Comparison of ENCODE assay signal across 27 cellular contexts in the genomic region with DNA sequence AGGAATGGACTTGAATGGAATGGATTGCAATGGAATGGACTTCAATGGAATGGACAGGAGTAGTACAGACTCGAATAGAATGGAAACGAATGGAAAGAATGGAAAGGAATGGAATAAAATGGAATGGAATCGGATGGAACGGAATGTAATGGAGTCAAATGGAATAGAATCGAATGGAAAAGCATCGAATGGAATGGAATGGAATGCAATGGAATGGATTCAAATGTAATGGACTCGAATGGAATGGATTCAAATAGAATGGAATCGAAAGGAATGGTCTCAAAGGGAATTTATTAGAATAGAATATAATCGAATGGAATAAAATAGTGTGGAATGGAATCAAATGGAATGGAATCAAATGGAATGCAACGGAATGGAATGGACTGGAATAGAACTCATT.
DNase-seq lines count a peak whose midpoint lies in the region; TF ChIP-seq lines count a peak whose summit lies in the region.
"Had no signal": no experiment of that assay in that cellular context is flagged by ENCODE, and none has a peak within 500 bp of the region (broad histone marks: within the 10 kb centered on the region; RNA-seq: fewer than 3 reads in every experiment).

No MANE protein-coding gene starts in this region.

- no peaks in the 10 kb centered on the region for H3K36me3 Mint-ChIP-seq in endodermal cell (ENCODE audit: low read depth)
- H3K36me3 Mint-ChIP-seq: activated naive CD8-positive, alpha-beta T cell; CD4-positive, alpha-beta memory T cell; T-cell had no signal

- no peaks in the 10 kb centered on the region for H3K4me1 Mint-ChIP-seq in endodermal cell
- H3K4me1 Mint-ChIP-seq: CD4-positive, alpha-beta memory T cell; T-cell had no signal

- H3K9ac ChIP-seq in endodermal cell (ENCODE audit: extremely low read depth, low read length, poor library complexity, severe bottlenecking) = no peak overlapping the region
- H3K9ac ChIP-seq: GM23248 had no signal

- H3K36me3 ChIP-seq in endodermal cell (ENCODE audit: control insufficient read depth, insufficient read depth, low read length) (no peaks in the 10 kb centered on the region), H7 (replicated peaks; ENCODE audit: control insufficient read depth, insufficient read depth, low read length) (no peaks in the 10 kb centered on the region)
- H3K36me3 ChIP-seq: brain microvascular endothelial cell, neutrophil, Peyer's patch, prostate gland, stomach, tibial nerve had no signal

- H3K4me1 ChIP-seq in endodermal cell (ENCODE audit: control insufficient read depth, insufficient read depth, low read length) = no peaks in the 10 kb centered on the region
- H3K4me1 ChIP-seq: Peyer's patch, prostate gland, stomach, tibial nerve had no signal

- DNase-seq in amniotic epithelial cell (ENCODE audit: low read depth) (peak; percentile 27), endodermal cell (no peak), foreskin melanocyte (peak; percentile 28), pulmonary artery endothelial cell (ENCODE audit: low read depth, low spot score) (peak; percentile 5), HuH-7.5 (ENCODE audit: low spot score) (no peak), NCI-H1417 treated with DMSO at 0.1 percent for 48 hours (lab: John Stamatoyannopoulos, UW) (no peak), H7 (no peak)
- DNase-seq: activated CD4-positive, alpha-beta T cell treated with anti-CD3 and anti-CD28 coated beads, Interleukin-2, amount 50 U/mL, for 48 hours; activated CD4-positive, CD25-positive, alpha-beta regulatory T cell; brain microvascular endothelial cell; CD4-positive, alpha-beta memory T cell; DMS 273 treated with DMSO at 0.1 percent for 48 hours; GM23248; kidney glomerular epithelial cell; NCI-H187; NCI-H526 treated with DMSO at 0.1 percent for 48 hours; Peyer's patch; stomach; T-cell had no signal

- H3K4me3 ChIP-seq in endodermal cell (ENCODE audit: low read length) (peak overlapping the region; percentile 0), H7 (ENCODE audit: insufficient read depth, low read depth, low read length) (no peak overlapping the region)
- H3K4me3 ChIP-seq: coronary artery, GM23248, hepatocyte, lung, Peyer's patch, prostate gland, stomach, tibial nerve had no signal

- no peaks in the 10 kb centered on the region for H3K27me3 Mint-ChIP-seq in endodermal cell (ENCODE audit: insufficient read depth)
- H3K27me3 Mint-ChIP-seq: activated naive CD8-positive, alpha-beta T cell; CD4-positive, alpha-beta memory T cell; T-cell had no signal

- H3K4me3 Mint-ChIP-seq in endodermal cell = no peak overlapping the region
- H3K4me3 Mint-ChIP-seq: activated naive CD8-positive, alpha-beta T cell; CD4-positive, alpha-beta memory T cell; T-cell had no signal

- peaks cover 82% of the 10 kb centered on the region for H3K9me3 ChIP-seq in endodermal cell (ENCODE audit: control insufficient read depth, low read length)
- H3K9me3 ChIP-seq: prostate gland had no signal

- TF ChIP-seq CTCF in endodermal cell (conservative IDR thresholded peaks at IDR 0.05) = no peak

- 74 to 75% methylated on average over 10 of the region's 10 CpGs for WGBS in endodermal cell (ENCODE audit: insufficient coverage in 1 of 2, insufficient read length in 1 of 2), 2 experiments

- H3K27me3 ChIP-seq in endodermal cell (ENCODE audit: control insufficient read depth, insufficient read depth, low read length, poor library complexity, severe bottlenecking) (no peaks in the 10 kb centered on the region), H7 (ENCODE audit: control insufficient read depth, insufficient read depth, low read length) (no peaks in the 10 kb centered on the region)
- H3K27me3 ChIP-seq: brain microvascular endothelial cell, hepatocyte, neutrophil, Peyer's patch, stomach, tibial nerve had no signal

- H3K27ac ChIP-seq in endodermal cell (ENCODE audit: low read depth, low read length) = no peak overlapping the region
- H3K27ac ChIP-seq: brain microvascular endothelial cell, coronary artery, GM23248, hepatocyte, neutrophil, Peyer's patch, prostate gland, stomach, tibial nerve had no signal

- H3K27ac Mint-ChIP-seq in endodermal cell = no peak overlapping the region
- H3K27ac Mint-ChIP-seq: activated naive CD8-positive, alpha-beta T cell; activated T-helper 2 cell treated with anti-CD3 and anti-CD28 coated beads, Interferon-gamma antibody, Interleukin-2, Interleukin-4, amounts not matched to agents 10 μg/mL and 5 μg/mL and 100 μg/mL, durations not matched to agents 14 hours and 24 hours and 36 hours; CD4-positive, alpha-beta memory T cell; T-cell had no signal

- H3K9me3 Mint-ChIP-seq in endodermal cell = peaks cover 4% of the 10 kb centered on the region
- H3K9me3 Mint-ChIP-seq: T-cell had no signal

Comparison
In these comparisons a context has a peak if more than half of its experiments do, and no peak if none do; other contexts are left out.
1. DNase-seq: peak in amniotic epithelial cell (single experiment), foreskin melanocyte (single experiment) and pulmonary artery endothelial cell (single experiment); none in endodermal cell (single experiment), HuH-7.5 (single experiment), NCI-H1417 treated with DMSO at 0.1 percent for 48 hours (single experiment) and H7 (single experiment).